In the genomic region with DNA sequence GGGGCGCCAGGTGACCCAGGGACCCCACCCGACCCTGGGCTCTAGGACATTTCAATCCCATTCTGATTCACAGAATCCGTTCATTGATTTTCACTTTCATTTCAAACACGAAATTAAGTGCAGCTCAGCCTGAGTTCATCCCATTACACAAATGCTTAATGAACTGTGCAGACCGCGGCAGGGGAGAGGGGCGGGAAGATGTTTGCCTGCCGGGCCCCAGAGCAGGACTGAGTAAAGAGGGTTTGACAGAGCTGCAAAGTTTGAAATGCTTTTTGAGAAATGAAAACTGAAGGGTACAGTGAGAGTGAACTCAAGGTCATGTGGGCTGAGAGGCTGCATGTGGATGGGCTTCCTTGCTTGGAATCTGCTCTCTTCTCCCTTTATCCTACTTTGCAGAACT, we compare ENCODE assay signal across 24 cellular contexts.
DNase-seq lines count a peak whose midpoint lies in the region; ATAC-seq and TF ChIP-seq lines count a peak whose summit lies in the region.
"Had no signal": no experiment of that assay in that cellular context is flagged by ENCODE, and none has a peak within 500 bp of the region (broad histone marks: within the 10 kb centered on the region; RNA-seq: fewer than 3 reads in every experiment).

No MANE protein-coding gene starts in this region.

- TF ChIP-seq CTCF in GM06990 (IDR thresholded peaks at IDR 0.05; ENCODE audit: insufficient read depth, low read length, poor library complexity, severe bottlenecking): no peak
- TF ChIP-seq CTCF in astrocyte of the spinal cord (IDR thresholded peaks at IDR 0.05; ENCODE audit: low read depth, low read length): no peak
- no peak for TF ChIP-seq CTCF in CD8-positive, alpha-beta T cell (IDR thresholded peaks at IDR 0.05)

- WGBS in mesenchymal stem cell: 73% methylated on average over 8 of the region's 8 CpGs

- H4K91ac ChIP-seq in mesenchymal stem cell (ENCODE audit: low read length): no peak overlapping the region

- no peaks in the 10 kb centered on the region; the same call in 1 of the 2 replicates for H3K27me3 ChIP-seq in GM06990 (replicated peaks; ENCODE audit: control insufficient read depth, insufficient read depth, low read length)
- no peaks in the 10 kb centered on the region for H3K27me3 ChIP-seq in mesenchymal stem cell (ENCODE audit: control insufficient read depth in 1 of 2, insufficient read depth in 1 of 2, low read length in 2 of 2)
- H3K27me3 ChIP-seq in CD8-positive, alpha-beta T cell (ENCODE audit: insufficient read depth, low read length): no peaks in the 10 kb centered on the region
- H3K27me3 ChIP-seq: testis had no signal

- peaks cover 12% of the 10 kb centered on the region for H3K79me1 ChIP-seq in mesenchymal stem cell (replicated peaks; ENCODE audit: low read length, poor library complexity, severe bottlenecking)

- no peak overlapping the region for H2BK5ac ChIP-seq in mesenchymal stem cell (ENCODE audit: low read depth, low read length, poor library complexity, severe bottlenecking)

- H3K27ac ChIP-seq in mesenchymal stem cell (ENCODE audit: low read length, poor library complexity, severe bottlenecking): peak overlapping the region; percentile 66
- no peak overlapping the region for H3K27ac ChIP-seq in CD8-positive, alpha-beta T cell (ENCODE audit: low read depth, low read length)
- H3K27ac ChIP-seq: testis had no signal

- intact Hi-C loops in posterior cingulate gyrus (cut with DNase I): no loop called here
- intact Hi-C loops in CD8-positive, alpha-beta T cell (cut with DNase I, micrococcal nuclease): no loop called here

- peaks cover 17% of the 10 kb centered on the region for H3K27me3 Mint-ChIP-seq in CD8-positive, alpha-beta T cell (ENCODE audit: low read depth)
- H3K27me3 Mint-ChIP-seq: progenitor cell of endocrine pancreas had no signal

- H3K4ac ChIP-seq in mesenchymal stem cell (ENCODE audit: low read depth in 1 of 2, low read length in 2 of 2): no peak overlapping the region

- CTCF ChIA-PET in CD8-positive, alpha-beta T cell (lab: Charles Lee): no interaction called here

- H3K36me3 Mint-ChIP-seq in CD8-positive, alpha-beta T cell: no peaks in the 10 kb centered on the region
- H3K36me3 Mint-ChIP-seq: immature natural killer cell had no signal

- H2BK120ac ChIP-seq in mesenchymal stem cell (ENCODE audit: low read depth, low read length): no peak overlapping the region

- no peak overlapping the region for H3K27ac Mint-ChIP-seq in CD8-positive, alpha-beta T cell
- H3K27ac Mint-ChIP-seq: activated B cell treated with CpG ODN at 0.5 μM for 24 hours; activated CD4-positive, alpha-beta memory T cell treated with anti-CD3 and anti-CD28 coated beads, Interleukin-2, amount 10 ng/mL, durations not matched to agents 7 days and 5 days; HFFc6; immature natural killer cell had no signal

- in situ Hi-C loops in astrocyte of the spinal cord (cut with HindIII; ENCODE audit: low sequenced_read_pairs): no loop called here

- no peak overlapping the region for H2AK5ac ChIP-seq in mesenchymal stem cell (ENCODE audit: low read length, severe bottlenecking)

- H3K36me3 ChIP-seq in GM06990 (ENCODE audit: control insufficient read depth, insufficient read depth, low read length) (no peaks in the 10 kb centered on the region), mesenchymal stem cell (ENCODE audit: control insufficient read depth in 1 of 2, insufficient read depth in 2 of 2, low read depth in 1 of 2, low read length in 2 of 2) (peaks cover 35 to 91% of the 10 kb centered on the region in 2 experiments)
- no peaks in the 10 kb centered on the region for H3K36me3 ChIP-seq in CD8-positive, alpha-beta T cell (ENCODE audit: insufficient read depth, low read length)

- no peak overlapping the region for H2BK15ac ChIP-seq in mesenchymal stem cell (ENCODE audit: low read depth, poor library complexity, severe bottlenecking)

- no peak overlapping the region for H3K4me3 Mint-ChIP-seq in CD8-positive, alpha-beta T cell
- H3K4me3 Mint-ChIP-seq: activated B cell treated with CpG ODN at 0.5 μM for 24 hours; activated CD4-positive, alpha-beta memory T cell treated with anti-CD3 and anti-CD28 coated beads, Interleukin-2, amount 10 ng/mL, durations not matched to agents 7 days and 5 days; HFFc6; immature natural killer cell had no signal

- H3K14ac ChIP-seq in mesenchymal stem cell (ENCODE audit: low read length in 2 of 2): no peak overlapping the region

- H3K9ac ChIP-seq in mesenchymal stem cell (ENCODE audit: low read length): no peak overlapping the region

- no peak for ATAC-seq in GM21528 (IDR thresholded peaks at IDR 0.05; ENCODE audit: low FRiP score, unreplicated experiment)
- ATAC-seq in CD8-positive, alpha-beta T cell: no peak
- ATAC-seq: mucosa of descending colon had no signal

- H3K9me3 ChIP-seq in mesenchymal stem cell (ENCODE audit: control insufficient read depth, low read length): no peaks in the 10 kb centered on the region
- no peaks in the 10 kb centered on the region for H3K9me3 ChIP-seq in CD8-positive, alpha-beta T cell (ENCODE audit: low read length)
- H3K9me3 ChIP-seq: mucosa of descending colon, testis had no signal

- peaks cover 4% of the 10 kb centered on the region for H3K4me1 ChIP-seq in mesenchymal stem cell (ENCODE audit: control insufficient read depth, insufficient read depth, low read depth, low read length)
- H3K4me1 ChIP-seq in CD8-positive, alpha-beta T cell (ENCODE audit: insufficient read depth, low read length): no peaks in the 10 kb centered on the region
- H3K4me1 ChIP-seq: testis had no signal

- no peak overlapping the region for H3K23ac ChIP-seq in mesenchymal stem cell (ENCODE audit: low read length in 2 of 2)

- H3K4me3 ChIP-seq in GM06990 (replicated peaks; ENCODE audit: low read depth, low read length) (peak overlapping the region; percentile 9; the same call in 1 of the 2 replicates), astrocyte of the spinal cord (ENCODE audit: low read depth, low read length) (no peak overlapping the region), mesenchymal stem cell (ENCODE audit: insufficient read depth in 1 of 2, low read depth in 1 of 2, low read length in 2 of 2) (no peak overlapping the region)
- no peak overlapping the region for H3K4me3 ChIP-seq in CD8-positive, alpha-beta T cell (ENCODE audit: low read depth, low read length)
- H3K4me3 ChIP-seq: mucosa of descending colon, testis had no signal

- DNase-seq in GM06990 (ENCODE audit: extremely low read depth, insufficient read length) (no peak), NCI-H2171 (lab: John Stamatoyannopoulos, UW) (peak; percentile 22), astrocyte of the spinal cord (ENCODE audit: low read depth, low spot score) (peak; percentile 30), mesenchymal stem cell (no peak), posterior cingulate gyrus (no peak), EL (no peak)
- DNase-seq in CD8-positive, alpha-beta T cell: no peak
- DNase-seq: activated B cell treated with CpG ODN at 0.5 μM for 24 hours; activated CD4-positive, alpha-beta memory T cell treated with anti-CD3 and anti-CD28 coated beads, Interleukin-2, amount 10 ng/mL, durations not matched to agents 7 days and 5 days; activated gamma-delta T cell treated with Interleukin-2 at 50 U/mL for 16 hours; activated T-cell treated with anti-CD3 and anti-CD28 coated beads, Interleukin-2, amount 50 U/mL, for 1 hour; dermis blood vessel endothelial cell; HFFc6; immature natural killer cell; mucosa of descending colon; NCI-H1105 treated with DMSO at 0.1 percent for 48 hours; NCI-H2107; NCI-H526; stimulated activated CD4-positive, alpha-beta T cell treated with anti-CD3 and anti-CD28 coated beads, Interleukin-2, amount 100 ng/mL, for 24 hours; stimulated activated naive CD4-positive, alpha-beta T cell; testis had no signal

- no peaks in the 10 kb centered on the region for H3K4me1 Mint-ChIP-seq in CD8-positive, alpha-beta T cell (ENCODE audit: low read depth)
- H3K4me1 Mint-ChIP-seq: activated B cell treated with CpG ODN at 0.5 μM for 24 hours, immature natural killer cell had no signal

- no peak overlapping the region for H4K8ac ChIP-seq in mesenchymal stem cell (ENCODE audit: low read length)

- no peak overlapping the region for H2BK12ac ChIP-seq in mesenchymal stem cell (ENCODE audit: low read length in 2 of 2)

- POLR2A ChIA-PET in CD8-positive, alpha-beta T cell (lab: Charles Lee): no interaction called here

- H2AFZ ChIP-seq in mesenchymal stem cell (ENCODE audit: low read depth, low read length): no peak overlapping the region

- H3K18ac ChIP-seq in mesenchymal stem cell (ENCODE audit: low read depth in 1 of 2, low read length in 2 of 2): no peak overlapping the region

- H3K9me3 Mint-ChIP-seq in CD8-positive, alpha-beta T cell: no peaks in the 10 kb centered on the region
- H3K9me3 Mint-ChIP-seq: activated B cell treated with CpG ODN at 0.5 μM for 24 hours; activated CD4-positive, alpha-beta memory T cell treated with anti-CD3 and anti-CD28 coated beads, Interleukin-2, amount 10 ng/mL, durations not matched to agents 7 days and 5 days; HFFc6; immature natural killer cell; neural crest cell had no signal

- peak overlapping the region; percentile 86 for H3K4me2 ChIP-seq in mesenchymal stem cell (ENCODE audit: low read length, poor library complexity, severe bottlenecking)

Comparison
In these comparisons a context has a peak if more than half of its experiments do, and no peak if none do; other contexts are left out.
1. DNase-seq: peak in NCI-H2171 (single experiment) and astrocyte of the spinal cord (single experiment); none in GM06990 (single experiment), mesenchymal stem cell (single experiment), posterior cingulate gyrus (0 of 10), EL (single experiment) and CD8-positive, alpha-beta T cell (0 of 7).